1 cellular context compared by ENCODE assay signal in genomic region chr18:9557250-9557943, GRCh38.
TF ChIP-seq lines count a peak whose summit lies in the region.

No MANE protein-coding gene starts in this region.

TF ChIP-seq in IMR-90, 13 proteins besides CTCF, POLR2A, EP300 and RAD21 (continued from another document):
- TF ChIP-seq CHD1 (IDR thresholded peaks at IDR 0.05; ENCODE audit: low read depth, low read length) (no peak), SMC3 (IDR thresholded peaks at IDR 0.05; ENCODE audit: low read depth, low read length) (no peak), FOS (IDR thresholded peaks at IDR 0.05; ENCODE audit: low read depth, low read length) (no peak), ELK1 (IDR thresholded peaks at IDR 0.05; ENCODE audit: borderline replicate concordance, low read depth, low read length) (no peak), MAFK (IDR thresholded peaks at IDR 0.05; ENCODE audit: low read depth, low read length) (no peak), CEBPB (IDR thresholded peaks at IDR 0.05; ENCODE audit: low read depth, low read length) (no peak), RFX5 (IDR thresholded peaks at IDR 0.05; ENCODE audit: low read depth, low read length) (no peak), MXI1 (IDR thresholded peaks at IDR 0.05; ENCODE audit: borderline replicate concordance, low read depth, low read length) (no peak)
